In genomic region chr3:153714588-153715285, GRCh38 we compare ENCODE assay signal across 20 cellular contexts.
DNase-seq lines count a peak whose midpoint lies in the region; ATAC-seq, FAIRE-seq and TF ChIP-seq lines count a peak whose summit lies in the region.
"Had no signal": no experiment of that assay in that cellular context is flagged by ENCODE, and none has a peak within 500 bp of the region (broad histone marks: within the 10 kb centered on the region; RNA-seq: fewer than 3 reads in every experiment).

No MANE protein-coding gene starts in this region.

- no peak overlapping the region for H2BK5ac ChIP-seq in H9 (ENCODE audit: insufficient read length, low read length)
- no peak overlapping the region for H2BK5ac ChIP-seq in H1 (ENCODE audit: low read depth, low read length)
- H2BK5ac ChIP-seq in trophoblast cell (ENCODE audit: low read depth, low read length, poor library complexity): no peak overlapping the region

- H4K91ac ChIP-seq in H9 (ENCODE audit: insufficient read length, low read depth, low read length): no peak overlapping the region
- H4K91ac ChIP-seq in H1 (replicated peaks; ENCODE audit: insufficient read length, low read length): no peak overlapping the region
- H4K91ac ChIP-seq in trophoblast cell (ENCODE audit: low read depth, low read length): no peak overlapping the region

- peaks cover 2 to 9% (median 2%) of the 10 kb centered on the region in 3 experiments; a peak in 5 of 7 replicates for H3K36me3 Mint-ChIP-seq in H9 (ENCODE audit: insufficient read depth in 1 of 3, low read depth in 3 of 3)
- no peaks in the 10 kb centered on the region for H3K36me3 Mint-ChIP-seq in activated T-cell treated with anti-CD3 and anti-CD28 coated beads, Interleukin-2, amount 50 U/mL, for 24 hours (ENCODE audit: low read depth)
- H3K36me3 Mint-ChIP-seq: IgD-negative memory B cell, T-cell had no signal

- H3K79me2 ChIP-seq in H9 (ENCODE audit: insufficient read depth, low read length) (no peaks in the 10 kb centered on the region), H1 (ENCODE audit: control insufficient read depth in 1 of 2, insufficient read depth in 2 of 2, low read length in 2 of 2) (no peaks in the 10 kb centered on the region), trophoblast cell (ENCODE audit: control insufficient read depth, insufficient read depth, low read length, poor library complexity) (no peaks in the 10 kb centered on the region)

- no peak for TF ChIP-seq EP300 in H1 (IDR thresholded peaks at IDR 0.05; ENCODE audit: borderline replicate concordance in 1 of 2, low read depth in 2 of 2, low read length in 2 of 2)

- H2AFZ ChIP-seq in H9 (ENCODE audit: low read length) (peak overlapping the region; percentile 8), H1 (ENCODE audit: low read length) (peak overlapping the region; percentile 59; the same call in 1 of the 2 replicates), trophoblast cell (ENCODE audit: insufficient read depth, low read length, poor library complexity) (no peak overlapping the region)

- H4K5ac ChIP-seq in H9 (ENCODE audit: insufficient read length, low read depth, low read length): no peak overlapping the region
- no peak overlapping the region for H4K5ac ChIP-seq in H1 (ENCODE audit: insufficient read length, low read depth, low read length)

- no peaks in the 10 kb centered on the region for H3K27me3 Mint-ChIP-seq in H9 (ENCODE audit: low read depth)
- H3K27me3 Mint-ChIP-seq in activated T-cell treated with anti-CD3 and anti-CD28 coated beads, Interleukin-2, amount 50 U/mL, for 24 hours: peaks cover 2% of the 10 kb centered on the region
- H3K27me3 Mint-ChIP-seq: IgD-negative memory B cell had no signal

- no peaks in the 10 kb centered on the region for H3K27me3 ChIP-seq in H9 (ENCODE audit: insufficient read depth, low read length)
- no peaks in the 10 kb centered on the region for H3K27me3 ChIP-seq in H1 (replicated peaks in 1 of 4; ENCODE audit: control insufficient read depth in 3 of 4, extremely low read depth in 1 of 4, insufficient read depth in 3 of 4, low read length in 3 of 4)
- H3K27me3 ChIP-seq in trophoblast cell (ENCODE audit: insufficient read depth, low read length): no peaks in the 10 kb centered on the region

- H3K27ac ChIP-seq in H9 (ENCODE audit: insufficient read length, low read depth, low read length) (no peak overlapping the region), H1 (ENCODE audit: low read depth, low read length) (no peak overlapping the region), trophoblast cell (ENCODE audit: low read depth, low read length) (no peak overlapping the region)
- H3K27ac ChIP-seq: HL-60 had no signal

- H3K18ac ChIP-seq in H9 (ENCODE audit: insufficient read length, low read depth, low read length) (no peak overlapping the region), H1 (ENCODE audit: extremely low read depth, low read length) (no peak overlapping the region), trophoblast cell (ENCODE audit: low read length) (no peak overlapping the region)

- POLR2A ChIA-PET in H1 (lab: Charles Lee; ENCODE audit: partially characterized antibody): no interaction called here

- H3K27ac Mint-ChIP-seq in H9: no peak overlapping the region
- H3K27ac Mint-ChIP-seq in activated T-cell treated with anti-CD3 and anti-CD28 coated beads, Interleukin-2, amount 50 U/mL, for 24 hours: no peak overlapping the region
- H3K27ac Mint-ChIP-seq: HFFc6, IgD-negative memory B cell, T-cell had no signal

- H3K14ac ChIP-seq in H9 (ENCODE audit: insufficient read depth, low read length) (no peak overlapping the region), H1 (ENCODE audit: insufficient read length) (no peak overlapping the region), trophoblast cell (ENCODE audit: low read length) (no peak overlapping the region)

- CTCF ChIA-PET in H1 (lab: Charles Lee; ENCODE audit: partially characterized antibody): interaction anchor here (0.6 kb wide), 1 partner anchor 53 kb away, joined by 3 read pairs; no protein-coding TSS in a partner anchor

- H3K4me1 ChIP-seq in H9 (ENCODE audit: insufficient read depth, low read length) (no peaks in the 10 kb centered on the region), H1 (replicated peaks in 1 of 4; ENCODE audit: control insufficient read depth in 3 of 4, insufficient read depth in 4 of 4, low read length in 3 of 4) (no peaks in the 10 kb centered on the region), trophoblast cell (ENCODE audit: control insufficient read depth in 1 of 2, insufficient read depth in 2 of 2, low read length in 2 of 2) (no peaks in the 10 kb centered on the region)
- H3K4me1 ChIP-seq: Caco-2 had no signal

- H3K4me3 Mint-ChIP-seq in H9: no peak overlapping the region
- H3K4me3 Mint-ChIP-seq in activated T-cell treated with anti-CD3 and anti-CD28 coated beads, Interleukin-2, amount 50 U/mL, for 24 hours: no peak overlapping the region
- H3K4me3 Mint-ChIP-seq: HFFc6, IgD-negative memory B cell, T-cell had no signal

- DNase-seq in H9 (no peak), NCI-H69 (lab: John Stamatoyannopoulos, UW) (peak; percentile 40), H1 (ENCODE audit: low read depth in 1 of 2, low spot score in 2 of 2) (no peak), iPS-NIHi11 (ENCODE audit: low spot score) (no peak), trophoblast cell (no peak)
- no peak for DNase-seq in activated T-cell treated with anti-CD3 and anti-CD28 coated beads, Interleukin-2, amount 50 U/mL, for 24 hours
- DNase-seq: AML-193, Caco-2, DMS53, HFFc6, Kasumi-1, NCI-H1417, NCI-H187 treated with DMSO at 0.1 percent for 48 hours, SHP77, SK-N-SH, T-cell had no signal

- H3K9ac ChIP-seq in H9 (ENCODE audit: extremely low read depth, insufficient read length, low read length) (no peak overlapping the region), H1 (replicated peaks in 1 of 4; ENCODE audit: extremely low read depth in 1 of 4, low read depth in 3 of 4, low read length in 3 of 4) (no peak overlapping the region), trophoblast cell (ENCODE audit: low read length) (no peak overlapping the region)
- H3K9ac ChIP-seq: SK-N-SH had no signal

- no peak for TF ChIP-seq POLR2A in H1 (IDR thresholded peaks at IDR 0.05; ENCODE audit: control extremely low read depth in 1 of 2, low read depth in 2 of 2, low read length in 2 of 2)

- H3K4me1 Mint-ChIP-seq in H9: no peaks in the 10 kb centered on the region
- H3K4me1 Mint-ChIP-seq in activated T-cell treated with anti-CD3 and anti-CD28 coated beads, Interleukin-2, amount 50 U/mL, for 24 hours (ENCODE audit: low read depth): no peaks in the 10 kb centered on the region
- H3K4me1 Mint-ChIP-seq: T-cell had no signal

- H3T11ph ChIP-seq in H9 (ENCODE audit: low read length): no peak overlapping the region

- no peak overlapping the region for H4K12ac ChIP-seq in trophoblast cell (ENCODE audit: low read depth, low read length)

- H2BK120ac ChIP-seq in H9 (ENCODE audit: low read depth, low read length, poor library complexity, severe bottlenecking) (no peak overlapping the region), H1 (replicated peaks; ENCODE audit: low read depth, low read length) (no peak overlapping the region), trophoblast cell (ENCODE audit: insufficient read depth, low read length, poor library complexity) (no peak overlapping the region)

- no peak overlapping the region for H3K4me2 ChIP-seq in H9 (ENCODE audit: insufficient read depth, insufficient read length, low read length)
- H3K4me2 ChIP-seq in H1 (ENCODE audit: insufficient read depth in 1 of 2, low read depth in 2 of 2, low read length in 2 of 2): no peak overlapping the region
- no peak overlapping the region for H3K4me2 ChIP-seq in trophoblast cell (ENCODE audit: low read length)
- H3K4me2 ChIP-seq: SK-N-SH had no signal

- peak; percentile 84 for ATAC-seq in GM18511 (IDR thresholded peaks at IDR 0.05; ENCODE audit: unreplicated experiment)
- ATAC-seq: T-cell had no signal

- H3K23me2 ChIP-seq in H9 (ENCODE audit: insufficient read length, low read depth, low read length, poor library complexity, severe bottlenecking) (no peaks in the 10 kb centered on the region), H1 (ENCODE audit: low read depth, low read length) (no peaks in the 10 kb centered on the region)

- WGBS in H9 (ENCODE audit: extremely low coverage, insufficient read length, low lambda C conversion rate): no CpG with 5 or more reads among the region's 1 CpG
- WGBS in H1 (ENCODE audit: extremely low coverage in 1 of 2, insufficient coverage in 1 of 2, insufficient read length in 1 of 2, insufficient replicate concordance in 2 of 2, low coverage in 1 of 2, low lambda C conversion rate in 2 of 2, missing lambda C conversion rate in 1 of 2), 2 experiments: 87% methylated on average over 1 of the region's 1 CpG; no CpG with 5 or more reads in 1 of the 2 experiments
- WGBS in trophoblast cell (ENCODE audit: extremely low coverage, insufficient coverage, insufficient read length): no CpG with 5 or more reads among the region's 1 CpG

- TF ChIP-seq CTCF in H9 (conservative IDR thresholded peaks at IDR 0.05) (no peak), H1 (IDR thresholded peaks at IDR 0.05; ENCODE audit: control extremely low read depth in 1 of 3, insufficient read depth in 1 of 3, low read depth in 1 of 3, low read length in 3 of 3) (no peak)

- peaks cover 3 to 9% of the 10 kb centered on the region in 2 experiments; a peak in 3 of 5 replicates for H3K9me3 Mint-ChIP-seq in H9
- H3K9me3 Mint-ChIP-seq in activated T-cell treated with anti-CD3 and anti-CD28 coated beads, Interleukin-2, amount 50 U/mL, for 24 hours: peaks cover 2% of the 10 kb centered on the region

- H3K4ac ChIP-seq in H9 (ENCODE audit: low read depth, low read length): no peak overlapping the region
- no peak overlapping the region for H3K4ac ChIP-seq in H1 (replicated peaks; ENCODE audit: insufficient read length, low read depth, low read length)
- no peak overlapping the region for H3K4ac ChIP-seq in trophoblast cell (ENCODE audit: low read depth, low read length)

- FAIRE-seq in H1 (lab: Jason Lieb, UNC): no peak
- FAIRE-seq: HTR-8/SVneo had no signal

- no peaks in the 10 kb centered on the region for H4K20me1 ChIP-seq in H9 (ENCODE audit: control insufficient read depth, insufficient read depth, insufficient read length)
- no peaks in the 10 kb centered on the region for H4K20me1 ChIP-seq in H1 (replicated peaks in 1 of 2; ENCODE audit: control insufficient read depth in 1 of 2, insufficient read depth in 2 of 2, low read length in 2 of 2)

- no peak overlapping the region for H3K56ac ChIP-seq in H9 (ENCODE audit: insufficient read length, low read depth, low read length)
- H3K56ac ChIP-seq in H1 (replicated peaks; ENCODE audit: insufficient read length, low read depth, low read length): no peak overlapping the region

- H2AK5ac ChIP-seq in H9 (ENCODE audit: insufficient read length, low read length) (no peak overlapping the region), H1 (ENCODE audit: low read depth, low read length) (no peak overlapping the region), trophoblast cell (ENCODE audit: low read length) (no peak overlapping the region)

- no peak overlapping the region for H2BK15ac ChIP-seq in H9 (ENCODE audit: low read depth, low read length)
- no peak overlapping the region for H2BK15ac ChIP-seq in H1 (ENCODE audit: low read length)

- H3K36me3 ChIP-seq in H1 (ENCODE audit: control insufficient read depth in 2 of 4, insufficient read depth in 4 of 4, low read length in 3 of 4) (no peaks in the 10 kb centered on the region), trophoblast cell (ENCODE audit: control insufficient read depth in 1 of 2, insufficient read depth in 2 of 2, low read length in 2 of 2) (no peaks in the 10 kb centered on the region)

- no peak overlapping the region for H3K4me3 ChIP-seq in H1 (ENCODE audit: extremely low read depth in 1 of 4, insufficient read depth in 2 of 4, low read depth in 3 of 4, low read length in 4 of 4)
- H3K4me3 ChIP-seq in trophoblast cell (ENCODE audit: low read depth, low read length): no peak overlapping the region

- H3K23ac ChIP-seq in H9 (ENCODE audit: insufficient read length, low read depth, low read length) (no peak overlapping the region), H1 (ENCODE audit: insufficient read length) (no peak overlapping the region), trophoblast cell (ENCODE audit: low read length) (no peak overlapping the region)

- H2BK20ac ChIP-seq in H9 (ENCODE audit: low read depth, low read length, poor library complexity, severe bottlenecking) (no peak overlapping the region), H1 (ENCODE audit: low read length) (no peak overlapping the region)

- TF ChIP-seq RAD21 in H1 (IDR thresholded peaks at IDR 0.05 in 1 of 2, conservative IDR thresholded peaks at IDR 0.05 in 1 of 2; ENCODE audit: low read depth in 2 of 2, low read length in 2 of 2): no peak

- H2BK12ac ChIP-seq in H9 (ENCODE audit: insufficient read length, low read depth, low read length): no peak overlapping the region
- H2BK12ac ChIP-seq in H1 (ENCODE audit: low read depth, low read length): no peak overlapping the region
- no peak overlapping the region for H2BK12ac ChIP-seq in trophoblast cell (ENCODE audit: low read length)

- H4K8ac ChIP-seq in H9 (replicated peaks; ENCODE audit: insufficient read length, low read depth, low read length) (no peak overlapping the region), H1 (ENCODE audit: extremely low read depth, insufficient read depth, low read length) (no peak overlapping the region), trophoblast cell (ENCODE audit: low read depth, low read length) (no peak overlapping the region)

- no peaks in the 10 kb centered on the region for H3K79me1 ChIP-seq in H9 (ENCODE audit: insufficient read depth, low read depth, low read length, poor library complexity, severe bottlenecking)
- H3K79me1 ChIP-seq in H1 (ENCODE audit: low read depth, low read length): no peaks in the 10 kb centered on the region
- no peaks in the 10 kb centered on the region for H3K79me1 ChIP-seq in trophoblast cell (ENCODE audit: low read length)

- H3K9me3 ChIP-seq in H9 (ENCODE audit: control insufficient read depth, low read depth, low read length): no peaks in the 10 kb centered on the region
- H3K9me3 ChIP-seq in H1 (ENCODE audit: insufficient read depth in 2 of 2, low read depth in 1 of 2, low read length in 1 of 2): no peaks in the 10 kb centered on the region
- H3K9me3 ChIP-seq in trophoblast cell (ENCODE audit: insufficient read depth, low read depth, low read length): no peaks in the 10 kb centered on the region
- H3K9me3 ChIP-seq: Caco-2, SK-N-SH had no signal
